1 cellular context compared by ENCODE assay signal in the genomic region with DNA sequence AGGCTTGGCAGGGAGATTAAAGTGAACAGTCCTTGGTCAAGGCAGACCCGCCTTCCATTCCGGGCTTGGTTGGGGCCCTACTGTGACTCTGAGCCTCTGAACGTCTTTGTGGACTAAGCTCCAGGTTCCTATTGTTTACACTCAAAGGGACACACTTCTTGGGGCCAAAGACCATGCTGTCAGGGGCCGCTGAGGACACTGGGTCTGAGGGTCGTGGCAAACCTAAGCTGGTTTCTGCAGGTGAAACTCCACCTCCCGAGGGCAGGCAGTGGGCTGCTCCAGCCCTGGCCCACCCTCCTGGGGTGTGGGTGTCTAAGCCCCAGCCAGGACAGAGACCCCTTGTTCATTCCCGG.
A peak's percentile ranks its signal among the peaks of the same experiment; 100 is the strongest.
TF ChIP-seq lines count a peak whose summit lies in the region.

No MANE protein-coding gene starts in this region.

TF ChIP-seq in HepG2, 621 proteins besides CTCF, POLR2A, EP300 and RAD21 (continued from another document):
- TF ChIP-seq, protein P1, sequence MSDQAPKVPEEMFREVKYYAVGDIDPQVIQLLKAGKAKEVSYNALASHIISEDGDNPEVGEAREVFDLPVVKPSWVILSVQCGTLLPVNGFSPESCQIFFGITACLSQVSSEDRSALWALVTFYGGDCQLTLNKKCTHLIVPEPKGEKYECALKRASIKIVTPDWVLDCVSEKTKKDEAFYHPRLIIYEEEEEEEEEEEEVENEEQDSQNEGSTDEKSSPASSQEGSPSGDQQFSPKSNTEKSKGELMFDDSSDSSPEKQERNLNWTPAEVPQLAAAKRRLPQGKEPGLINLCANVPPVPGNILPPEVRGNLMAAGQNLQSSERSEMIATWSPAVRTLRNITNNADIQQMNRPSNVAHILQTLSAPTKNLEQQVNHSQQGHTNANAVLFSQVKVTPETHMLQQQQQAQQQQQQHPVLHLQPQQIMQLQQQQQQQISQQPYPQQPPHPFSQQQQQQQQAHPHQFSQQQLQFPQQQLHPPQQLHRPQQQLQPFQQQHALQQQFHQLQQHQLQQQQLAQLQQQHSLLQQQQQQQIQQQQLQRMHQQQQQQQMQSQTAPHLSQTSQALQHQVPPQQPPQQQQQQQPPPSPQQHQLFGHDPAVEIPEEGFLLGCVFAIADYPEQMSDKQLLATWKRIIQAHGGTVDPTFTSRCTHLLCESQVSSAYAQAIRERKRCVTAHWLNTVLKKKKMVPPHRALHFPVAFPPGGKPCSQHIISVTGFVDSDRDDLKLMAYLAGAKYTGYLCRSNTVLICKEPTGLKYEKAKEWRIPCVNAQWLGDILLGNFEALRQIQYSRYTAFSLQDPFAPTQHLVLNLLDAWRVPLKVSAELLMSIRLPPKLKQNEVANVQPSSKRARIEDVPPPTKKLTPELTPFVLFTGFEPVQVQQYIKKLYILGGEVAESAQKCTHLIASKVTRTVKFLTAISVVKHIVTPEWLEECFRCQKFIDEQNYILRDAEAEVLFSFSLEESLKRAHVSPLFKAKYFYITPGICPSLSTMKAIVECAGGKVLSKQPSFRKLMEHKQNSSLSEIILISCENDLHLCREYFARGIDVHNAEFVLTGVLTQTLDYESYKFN (CRISPR knock-in tag; conservative IDR thresholded peaks at IDR 0.05): peak; percentile 48
- TF ChIP-seq SALL1 (CRISPR knock-in tag; IDR thresholded peaks at IDR 0.05): peak; percentile 67; the same call in 1 of the 2 replicates
- TF ChIP-seq HDAC2 (CRISPR knock-in tag; IDR thresholded peaks at IDR 0.05): no peak
- 0 out of 2 replicates have a peak, but pooled peaks have one; percentile 12 for TF ChIP-seq MEIS2 (CRISPR knock-in tag; IDR thresholded peaks at IDR 0.05)
- TF ChIP-seq, protein P2, sequence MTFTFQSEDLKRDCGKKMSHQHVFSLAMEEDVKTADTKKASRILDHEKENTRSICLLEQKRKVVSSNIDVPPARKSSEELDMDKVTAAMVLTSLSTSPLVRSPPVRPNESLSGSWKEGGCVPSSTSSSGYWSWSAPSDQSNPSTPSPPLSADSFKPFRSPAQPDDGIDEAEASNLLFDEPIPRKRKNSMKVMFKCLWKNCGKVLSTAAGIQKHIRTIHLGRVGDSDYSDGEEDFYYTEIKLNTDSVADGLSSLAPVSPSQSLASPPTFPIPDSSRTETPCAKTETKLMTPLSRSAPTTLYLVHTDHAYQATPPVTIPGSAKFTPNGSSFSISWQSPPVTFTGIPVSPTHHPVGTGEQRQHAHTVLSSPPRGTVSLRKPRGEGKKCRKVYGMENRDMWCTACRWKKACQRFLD (CRISPR knock-in tag; IDR thresholded peaks at IDR 0.05; ENCODE audit: borderline replicate concordance): 0 out of 2 replicates have a peak, but pooled peaks have one; percentile 58
- no peak for TF ChIP-seq PAX8 (CRISPR knock-in tag; IDR thresholded peaks at IDR 0.05; ENCODE audit: borderline replicate concordance)
- TF ChIP-seq ZNF331 (CRISPR knock-in tag; IDR thresholded peaks at IDR 0.05): peak; percentile 46; the same call in 1 of the 2 replicates
- TF ChIP-seq ZNF460 (CRISPR knock-in tag; IDR thresholded peaks at IDR 0.05; ENCODE audit: borderline replicate concordance): no peak
- 0 out of 2 replicates have a peak, but pooled peaks have one; percentile 44 for TF ChIP-seq ZFY (CRISPR knock-in tag; IDR thresholded peaks at IDR 0.05)
- TF ChIP-seq EZH2 (conservative IDR thresholded peaks at IDR 0.05; ENCODE audit: low read depth, low read length): no peak
- TF ChIP-seq, protein P3, sequence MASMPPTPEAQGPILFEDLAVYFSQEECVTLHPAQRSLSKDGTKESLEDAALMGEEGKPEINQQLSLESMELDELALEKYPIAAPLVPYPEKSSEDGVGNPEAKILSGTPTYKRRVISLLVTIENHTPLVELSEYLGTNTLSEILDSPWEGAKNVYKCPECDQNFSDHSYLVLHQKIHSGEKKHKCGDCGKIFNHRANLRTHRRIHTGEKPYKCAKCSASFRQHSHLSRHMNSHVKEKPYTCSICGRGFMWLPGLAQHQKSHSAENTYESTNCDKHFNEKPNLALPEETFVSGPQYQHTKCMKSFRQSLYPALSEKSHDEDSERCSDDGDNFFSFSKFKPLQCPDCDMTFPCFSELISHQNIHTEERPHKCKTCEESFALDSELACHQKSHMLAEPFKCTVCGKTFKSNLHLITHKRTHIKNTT (CRISPR knock-in tag; IDR thresholded peaks at IDR 0.05): no peak
- no peak for TF ChIP-seq ZNF841 (CRISPR knock-in tag; IDR thresholded peaks at IDR 0.05; ENCODE audit: borderline replicate concordance)
- TF ChIP-seq ZKSCAN8 (CRISPR knock-in tag; IDR thresholded peaks at IDR 0.05; ENCODE audit: borderline replicate concordance): no peak
- TF ChIP-seq, protein P4, sequence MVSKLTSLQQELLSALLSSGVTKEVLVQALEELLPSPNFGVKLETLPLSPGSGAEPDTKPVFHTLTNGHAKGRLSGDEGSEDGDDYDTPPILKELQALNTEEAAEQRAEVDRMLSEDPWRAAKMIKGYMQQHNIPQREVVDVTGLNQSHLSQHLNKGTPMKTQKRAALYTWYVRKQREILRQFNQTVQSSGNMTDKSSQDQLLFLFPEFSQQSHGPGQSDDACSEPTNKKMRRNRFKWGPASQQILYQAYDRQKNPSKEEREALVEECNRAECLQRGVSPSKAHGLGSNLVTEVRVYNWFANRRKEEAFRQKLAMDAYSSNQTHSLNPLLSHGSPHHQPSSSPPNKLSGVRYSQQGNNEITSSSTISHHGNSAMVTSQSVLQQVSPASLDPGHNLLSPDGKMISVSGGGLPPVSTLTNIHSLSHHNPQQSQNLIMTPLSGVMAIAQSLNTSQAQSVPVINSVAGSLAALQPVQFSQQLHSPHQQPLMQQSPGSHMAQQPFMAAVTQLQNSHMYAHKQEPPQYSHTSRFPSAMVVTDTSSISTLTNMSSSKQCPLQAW (CRISPR knock-in tag; IDR thresholded peaks at IDR 0.05): 0 out of 2 replicates have a peak, but pooled peaks have one; percentile 5
- no peak for TF ChIP-seq RCOR2 (CRISPR knock-in tag; IDR thresholded peaks at IDR 0.05)
- TF ChIP-seq ZFP90 (CRISPR knock-in tag; IDR thresholded peaks at IDR 0.05; ENCODE audit: borderline replicate concordance): peak; percentile 66; the same call in 1 of the 2 replicates
- peak; percentile 65; the same call in 1 of the 2 replicates for TF ChIP-seq ZNF709 (CRISPR knock-in tag; IDR thresholded peaks at IDR 0.05)
- TF ChIP-seq ZSCAN22 (CRISPR knock-in tag; IDR thresholded peaks at IDR 0.05): no peak
- TF ChIP-seq GATA4 (IDR thresholded peaks at IDR 0.05; ENCODE audit: borderline replicate concordance, low read depth): 0 out of 2 replicates have a peak, but pooled peaks have one; percentile 4
- 0 out of 2 replicates have a peak, but pooled peaks have one; percentile 13 for TF ChIP-seq SALL2 (CRISPR knock-in tag; IDR thresholded peaks at IDR 0.05)
- TF ChIP-seq AKAP8 (CRISPR knock-in tag; IDR thresholded peaks at IDR 0.05): peak; percentile 36; the same call in 1 of the 2 replicates
- peak; percentile 13; the same call in 1 of the 2 replicates for TF ChIP-seq ZFX (CRISPR knock-in tag; IDR thresholded peaks at IDR 0.05; ENCODE audit: low read depth)
- no peak for TF ChIP-seq RAD51 (IDR thresholded peaks at IDR 0.05; ENCODE audit: borderline replicate concordance)
- 0 out of 2 replicates have a peak, but pooled peaks have one; percentile 23 for TF ChIP-seq NR2F2 (IDR thresholded peaks at IDR 0.05; ENCODE audit: borderline replicate concordance, low read depth)
- TF ChIP-seq, protein P5, sequence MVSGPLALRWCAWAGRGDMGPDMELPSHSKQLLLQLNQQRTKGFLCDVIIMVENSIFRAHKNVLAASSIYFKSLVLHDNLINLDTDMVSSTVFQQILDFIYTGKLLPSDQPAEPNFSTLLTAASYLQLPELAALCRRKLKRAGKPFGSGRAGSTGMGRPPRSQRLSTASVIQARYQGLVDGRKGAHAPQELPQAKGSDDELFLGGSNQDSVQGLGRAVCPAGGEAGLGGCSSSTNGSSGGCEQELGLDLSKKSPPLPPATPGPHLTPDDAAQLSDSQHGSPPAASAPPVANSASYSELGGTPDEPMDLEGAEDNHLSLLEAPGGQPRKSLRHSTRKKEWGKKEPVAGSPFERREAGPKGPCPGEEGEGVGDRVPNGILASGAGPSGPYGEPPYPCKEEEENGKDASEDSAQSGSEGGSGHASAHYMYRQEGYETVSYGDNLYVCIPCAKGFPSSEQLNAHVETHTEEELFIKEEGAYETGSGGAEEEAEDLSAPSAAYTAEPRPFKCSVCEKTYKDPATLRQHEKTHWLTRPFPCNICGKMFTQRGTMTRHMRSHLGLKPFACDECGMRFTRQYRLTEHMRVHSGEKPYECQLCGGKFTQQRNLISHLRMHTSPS (CRISPR knock-in tag; IDR thresholded peaks at IDR 0.05; ENCODE audit: low read depth): 0 out of 2 replicates have a peak, but pooled peaks have one; percentile 5
- TF ChIP-seq PITX1 (CRISPR knock-in tag; IDR thresholded peaks at IDR 0.05): no peak
- no peak for TF ChIP-seq CHD2 (IDR thresholded peaks at IDR 0.05; ENCODE audit: low read depth, low read length)
- no peak for TF ChIP-seq BRD4 (CRISPR knock-in tag; IDR thresholded peaks at IDR 0.05)
- TF ChIP-seq, protein P6, sequence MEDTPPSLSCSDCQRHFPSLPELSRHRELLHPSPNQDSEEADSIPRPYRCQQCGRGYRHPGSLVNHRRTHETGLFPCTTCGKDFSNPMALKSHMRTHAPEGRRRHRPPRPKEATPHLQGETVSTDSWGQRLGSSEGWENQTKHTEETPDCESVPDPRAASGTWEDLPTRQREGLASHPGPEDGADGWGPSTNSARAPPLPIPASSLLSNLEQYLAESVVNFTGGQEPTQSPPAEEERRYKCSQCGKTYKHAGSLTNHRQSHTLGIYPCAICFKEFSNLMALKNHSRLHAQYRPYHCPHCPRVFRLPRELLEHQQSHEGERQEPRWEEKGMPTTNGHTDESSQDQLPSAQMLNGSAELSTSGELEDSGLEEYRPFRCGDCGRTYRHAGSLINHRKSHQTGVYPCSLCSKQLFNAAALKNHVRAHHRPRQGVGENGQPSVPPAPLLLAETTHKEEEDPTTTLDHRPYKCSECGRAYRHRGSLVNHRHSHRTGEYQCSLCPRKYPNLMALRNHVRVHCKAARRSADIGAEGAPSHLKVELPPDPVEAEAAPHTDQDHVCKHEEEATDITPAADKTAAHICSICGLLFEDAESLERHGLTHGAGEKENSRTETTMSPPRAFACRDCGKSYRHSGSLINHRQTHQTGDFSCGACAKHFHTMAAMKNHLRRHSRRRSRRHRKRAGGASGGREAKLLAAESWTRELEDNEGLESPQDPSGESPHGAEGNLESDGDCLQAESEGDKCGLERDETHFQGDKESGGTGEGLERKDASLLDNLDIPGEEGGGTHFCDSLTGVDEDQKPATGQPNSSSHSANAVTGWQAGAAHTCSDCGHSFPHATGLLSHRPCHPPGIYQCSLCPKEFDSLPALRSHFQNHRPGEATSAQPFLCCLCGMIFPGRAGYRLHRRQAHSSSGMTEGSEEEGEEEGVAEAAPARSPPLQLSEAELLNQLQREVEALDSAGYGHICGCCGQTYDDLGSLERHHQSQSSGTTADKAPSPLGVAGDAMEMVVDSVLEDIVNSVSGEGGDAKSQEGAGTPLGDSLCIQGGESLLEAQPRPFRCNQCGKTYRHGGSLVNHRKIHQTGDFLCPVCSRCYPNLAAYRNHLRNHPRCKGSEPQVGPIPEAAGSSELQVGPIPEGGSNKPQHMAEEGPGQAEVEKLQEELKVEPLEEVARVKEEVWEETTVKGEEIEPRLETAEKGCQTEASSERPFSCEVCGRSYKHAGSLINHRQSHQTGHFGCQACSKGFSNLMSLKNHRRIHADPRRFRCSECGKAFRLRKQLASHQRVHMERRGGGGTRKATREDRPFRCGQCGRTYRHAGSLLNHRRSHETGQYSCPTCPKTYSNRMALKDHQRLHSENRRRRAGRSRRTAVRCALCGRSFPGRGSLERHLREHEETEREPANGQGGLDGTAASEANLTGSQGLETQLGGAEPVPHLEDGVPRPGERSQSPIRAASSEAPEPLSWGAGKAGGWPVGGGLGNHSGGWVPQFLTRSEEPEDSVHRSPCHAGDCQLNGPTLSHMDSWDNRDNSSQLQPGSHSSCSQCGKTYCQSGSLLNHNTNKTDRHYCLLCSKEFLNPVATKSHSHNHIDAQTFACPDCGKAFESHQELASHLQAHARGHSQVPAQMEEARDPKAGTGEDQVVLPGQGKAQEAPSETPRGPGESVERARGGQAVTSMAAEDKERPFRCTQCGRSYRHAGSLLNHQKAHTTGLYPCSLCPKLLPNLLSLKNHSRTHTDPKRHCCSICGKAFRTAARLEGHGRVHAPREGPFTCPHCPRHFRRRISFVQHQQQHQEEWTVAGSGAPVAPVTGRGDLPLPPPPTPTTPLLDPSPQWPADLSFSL (CRISPR knock-in tag; IDR thresholded peaks at IDR 0.05): peak; percentile 60; the same call in 1 of the 2 replicates
- TF ChIP-seq SETDB1 (CRISPR knock-in tag; IDR thresholded peaks at IDR 0.05; ENCODE audit: borderline replicate concordance): peak; percentile 29; the same call in 1 of the 2 replicates
- TF ChIP-seq ZNF546 (CRISPR knock-in tag; conservative IDR thresholded peaks at IDR 0.05): peak; percentile 87; the same call in 1 of the 2 replicates
- TF ChIP-seq, protein P7, sequence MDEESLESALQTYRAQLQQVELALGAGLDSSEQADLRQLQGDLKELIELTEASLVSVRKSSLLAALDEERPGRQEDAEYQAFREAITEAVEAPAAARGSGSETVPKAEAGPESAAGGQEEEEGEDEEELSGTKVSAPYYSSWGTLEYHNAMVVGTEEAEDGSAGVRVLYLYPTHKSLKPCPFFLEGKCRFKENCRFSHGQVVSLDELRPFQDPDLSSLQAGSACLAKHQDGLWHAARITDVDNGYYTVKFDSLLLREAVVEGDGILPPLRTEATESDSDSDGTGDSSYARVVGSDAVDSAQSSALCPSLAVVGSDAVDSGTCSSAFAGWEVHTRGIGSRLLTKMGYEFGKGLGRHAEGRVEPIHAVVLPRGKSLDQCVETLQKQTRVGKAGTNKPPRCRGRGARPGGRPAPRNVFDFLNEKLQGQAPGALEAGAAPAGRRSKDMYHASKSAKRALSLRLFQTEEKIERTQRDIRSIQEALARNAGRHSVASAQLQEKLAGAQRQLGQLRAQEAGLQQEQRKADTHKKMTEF (CRISPR knock-in tag; IDR thresholded peaks at IDR 0.05): 0 out of 2 replicates have a peak, but pooled peaks have one; percentile 24
- peak; percentile 43; the same call in 1 of the 2 replicates for TF ChIP-seq ZBTB20 (CRISPR knock-in tag; IDR thresholded peaks at IDR 0.05; ENCODE audit: borderline replicate concordance, low read depth)
- no peak for TF ChIP-seq ZNF792 (CRISPR knock-in tag; IDR thresholded peaks at IDR 0.05)
- TF ChIP-seq, protein P8, sequence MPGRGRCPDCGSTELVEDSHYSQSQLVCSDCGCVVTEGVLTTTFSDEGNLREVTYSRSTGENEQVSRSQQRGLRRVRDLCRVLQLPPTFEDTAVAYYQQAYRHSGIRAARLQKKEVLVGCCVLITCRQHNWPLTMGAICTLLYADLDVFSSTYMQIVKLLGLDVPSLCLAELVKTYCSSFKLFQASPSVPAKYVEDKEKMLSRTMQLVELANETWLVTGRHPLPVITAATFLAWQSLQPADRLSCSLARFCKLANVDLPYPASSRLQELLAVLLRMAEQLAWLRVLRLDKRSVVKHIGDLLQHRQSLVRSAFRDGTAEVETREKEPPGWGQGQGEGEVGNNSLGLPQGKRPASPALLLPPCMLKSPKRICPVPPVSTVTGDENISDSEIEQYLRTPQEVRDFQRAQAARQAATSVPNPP (CRISPR knock-in tag; IDR thresholded peaks at IDR 0.05): peak; percentile 83; the same call in 1 of the 2 replicates
- no peak for TF ChIP-seq GZF1 (CRISPR knock-in tag; IDR thresholded peaks at IDR 0.05)
- peak; percentile 72 for TF ChIP-seq POLR2G (IDR thresholded peaks at IDR 0.05; ENCODE audit: low read depth, low read length)
- 0 out of 2 replicates have a peak, but pooled peaks have one; percentile 55 for TF ChIP-seq ZNF616 (CRISPR knock-in tag; IDR thresholded peaks at IDR 0.05; ENCODE audit: low read depth)
- peak; percentile 51; the same call in 1 of the 2 replicates for TF ChIP-seq ZBTB38 (CRISPR knock-in tag; IDR thresholded peaks at IDR 0.05)
- 0 out of 2 replicates have a peak, but pooled peaks have one; percentile 16 for TF ChIP-seq ZNF839 (CRISPR knock-in tag; IDR thresholded peaks at IDR 0.05; ENCODE audit: borderline replicate concordance)
- TF ChIP-seq ZNF501 (CRISPR knock-in tag; IDR thresholded peaks at IDR 0.05): peak; percentile 82
